ENCODE assay signal across 8 cellular contexts in the genomic region with DNA sequence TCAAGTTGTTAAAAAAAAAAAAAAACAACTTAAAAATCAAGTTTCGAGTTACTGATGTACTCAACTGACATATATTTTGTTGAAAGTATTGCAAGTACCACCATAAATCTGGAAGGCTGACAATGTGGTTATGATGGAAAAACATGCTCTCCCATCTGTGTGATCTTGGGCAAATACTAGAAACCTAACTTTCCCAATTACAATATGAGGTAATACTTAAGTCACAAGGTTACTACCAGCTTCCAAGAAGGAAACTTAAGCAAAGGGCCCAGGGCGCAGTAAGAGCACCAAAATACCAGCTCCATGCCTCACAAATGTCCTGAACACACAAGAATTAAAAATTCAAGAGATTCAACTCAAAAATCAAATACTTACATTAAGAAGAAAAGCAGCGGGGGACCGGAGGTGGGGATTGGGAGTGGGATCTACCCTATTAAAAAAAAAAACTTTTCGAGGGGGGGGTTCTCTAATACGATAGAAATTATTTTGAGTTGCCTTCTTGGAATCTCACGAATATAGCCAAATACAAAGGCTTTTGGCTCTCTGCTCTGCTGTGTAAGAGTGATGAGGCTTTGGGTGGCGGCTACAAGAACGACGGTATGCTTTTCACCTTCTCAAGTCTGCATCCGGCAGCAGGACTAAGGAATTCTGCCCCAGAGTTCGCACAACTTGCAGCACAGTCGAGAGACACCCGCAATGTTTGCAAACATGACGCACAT. TPM values are rescaled to one million over a fixed set of nuclear protein-coding genes. Genes with fewer than 3 reads are reported as not detected.
DNase-seq lines count a peak whose midpoint lies in the region; ATAC-seq and TF ChIP-seq lines count a peak whose summit lies in the region.

No MANE protein-coding gene starts in this region.

- H3K4me3 ChIP-seq in NB4 (ENCODE audit: low read depth, low read length): peak overlapping the region; percentile 77
- peak overlapping the region; percentile 62 to 66 for H3K4me3 ChIP-seq in neutrophil (ENCODE audit: low read depth in 1 of 2, low read length in 1 of 2)

- H3K27ac ChIP-seq in foreskin keratinocyte: peak overlapping the region; percentile 79
- H3K27ac ChIP-seq in neutrophil: no peak overlapping the region

- no peaks in the 10 kb centered on the region for H3K9me3 Mint-ChIP-seq in activated CD8-positive, alpha-beta memory T cell treated with anti-CD3 and anti-CD28 coated beads, Interleukin-2, amount 10 ng/mL, durations not matched to agents 7 days and 5 days (ENCODE audit: low read depth)
- H3K9me3 Mint-ChIP-seq in stimulated activated naive B cell treated with anti-CD40 and anti-IgM and Interleukin-4, amounts not matched to agents 10 μg/mL and 1 μg/mL and 100 μg/mL, for 72 hours: no peaks in the 10 kb centered on the region

- H3K27me3 Mint-ChIP-seq in activated CD8-positive, alpha-beta memory T cell treated with anti-CD3 and anti-CD28 coated beads, Interleukin-2, amount 10 ng/mL, durations not matched to agents 7 days and 5 days: no peaks in the 10 kb centered on the region
- no peaks in the 10 kb centered on the region for H3K27me3 Mint-ChIP-seq in stimulated activated naive B cell treated with anti-CD40 and anti-IgM and Interleukin-4, amounts not matched to agents 10 μg/mL and 1 μg/mL and 100 μg/mL, for 72 hours

- TF ChIP-seq POLR2A in NB4 (IDR thresholded peaks at IDR 0.05; ENCODE audit: extremely low read depth, insufficient read length): no peak

- H3K9me3 ChIP-seq in neutrophil: no peaks in the 10 kb centered on the region

- no peaks in the 10 kb centered on the region for H3K36me3 ChIP-seq in neutrophil

- peaks cover 11% of the 10 kb centered on the region for H3K36me3 Mint-ChIP-seq in activated CD8-positive, alpha-beta memory T cell treated with anti-CD3 and anti-CD28 coated beads, Interleukin-2, amount 10 ng/mL, durations not matched to agents 7 days and 5 days
- peaks cover 12 to 15% of the 10 kb centered on the region in 2 donors for H3K36me3 Mint-ChIP-seq in stimulated activated naive B cell treated with anti-CD40 and anti-IgM and Interleukin-4, amounts not matched to agents 10 μg/mL and 1 μg/mL and 100 μg/mL, for 72 hours

- no peak overlapping the region for H3K4me3 Mint-ChIP-seq in activated CD8-positive, alpha-beta memory T cell treated with anti-CD3 and anti-CD28 coated beads, Interleukin-2, amount 10 ng/mL, durations not matched to agents 7 days and 5 days
- no peak overlapping the region for H3K4me3 Mint-ChIP-seq in stimulated activated naive B cell treated with anti-CD40 and anti-IgM and Interleukin-4, amounts not matched to agents 10 μg/mL and 1 μg/mL and 100 μg/mL, for 72 hours

- H3K27me3 ChIP-seq in foreskin keratinocyte (no peaks in the 10 kb centered on the region), neutrophil (peaks cover 34% of the 10 kb centered on the region)

- TF ChIP-seq CTCF in NB4 (IDR thresholded peaks at IDR 0.05; ENCODE audit: low read depth, low read length): no peak
- TF ChIP-seq CTCF in foreskin keratinocyte (conservative IDR thresholded peaks at IDR 0.05): no peak
- no peak for TF ChIP-seq CTCF in neutrophil (IDR thresholded peaks at IDR 0.05)

- CTCF ChIA-PET in activated CD8-positive, alpha-beta memory T cell treated with anti-CD3 and anti-CD28 coated beads, Interleukin-2, amount 10 ng/mL, durations not matched to agents 7 days and 5 days (lab: Charles Lee): interaction anchor here (1.2 to 1.3 kb wide), 3 partner anchors 59 to 193 kb away, joined by 5 to 8 read pairs (median 5); no protein-coding TSS in a partner anchor

- H3K4me1 ChIP-seq in foreskin keratinocyte: peaks cover 28% of the 10 kb centered on the region
- peaks cover 14 to 21% of the 10 kb centered on the region in 2 experiments for H3K4me1 ChIP-seq in neutrophil (ENCODE audit: control insufficient read depth in 1 of 2, insufficient read depth in 1 of 2, low read depth in 1 of 2, low read length in 1 of 2)

- peaks cover 12% of the 10 kb centered on the region for H3K4me1 Mint-ChIP-seq in activated CD8-positive, alpha-beta memory T cell treated with anti-CD3 and anti-CD28 coated beads, Interleukin-2, amount 10 ng/mL, durations not matched to agents 7 days and 5 days
- peaks cover 10 to 18% of the 10 kb centered on the region in 2 donors for H3K4me1 Mint-ChIP-seq in stimulated activated naive B cell treated with anti-CD40 and anti-IgM and Interleukin-4, amounts not matched to agents 10 μg/mL and 1 μg/mL and 100 μg/mL, for 72 hours

- peak overlapping the region; percentile 58 for H3K27ac Mint-ChIP-seq in activated CD8-positive, alpha-beta memory T cell treated with anti-CD3 and anti-CD28 coated beads, Interleukin-2, amount 10 ng/mL, durations not matched to agents 7 days and 5 days
- H3K27ac Mint-ChIP-seq in stimulated activated naive B cell treated with anti-CD40 and anti-IgM and Interleukin-4, amounts not matched to agents 10 μg/mL and 1 μg/mL and 100 μg/mL, for 72 hours: no peak overlapping the region

- no peak for DNase-seq in activated CD8-positive, alpha-beta memory T cell treated with anti-CD3 and anti-CD28 coated beads, Interleukin-2, amount 10 ng/mL, durations not matched to agents 7 days and 5 days
- no peak for DNase-seq in activated CD8-positive, alpha-beta memory T cell treated with anti-CD3 and anti-CD28 coated beads, Interleukin-2, amount 50 U/mL, for 48 hours
- peak; percentile 55 for DNase-seq in NB4 (ENCODE audit: low read depth)
- peak; percentile 40 for DNase-seq in activated T-cell treated with anti-CD3 and anti-CD28 coated beads, Interleukin-2, amount 50 U/mL, for 1 hour
- DNase-seq in foreskin keratinocyte: peak; percentile 38 to 61
- DNase-seq in stimulated activated naive B cell treated with anti-CD40 and anti-IgM and Interleukin-4, amounts not matched to agents 10 μg/mL and 1 μg/mL and 100 μg/mL, for 72 hours: no peak

- ATAC-seq in activated CD8-positive, alpha-beta memory T cell treated with anti-CD3 and anti-CD28 coated beads, Interleukin-2, amount 10 ng/mL, durations not matched to agents 7 days and 5 days: peak; percentile 17
- peak; percentile 37 for ATAC-seq in foreskin keratinocyte
- no peak for ATAC-seq in stimulated activated naive B cell treated with anti-CD40 and anti-IgM and Interleukin-4, amounts not matched to agents 10 μg/mL and 1 μg/mL and 100 μg/mL, for 72 hours (replicated peaks)
- ATAC-seq in HG03565 (IDR thresholded peaks at IDR 0.05; ENCODE audit: unreplicated experiment): no peak

RNA-seq across cellular contexts. Expression of gene SAV1, which starts 1.2 kb away (rescaled TPM):
- 1 to 10 TPM; 4.4 to 5.8 TPM for total RNA-seq in activated CD8-positive, alpha-beta memory T cell treated with anti-CD3 and anti-CD28 coated beads, Interleukin-2, amount 10 ng/mL, durations not matched to agents 7 days and 5 days
- total RNA-seq in foreskin keratinocyte: 32.7 and 37.3 TPM in 2 replicates
- polyA plus RNA-seq in foreskin keratinocyte: 15.1 and 19.2 TPM in 2 replicates

Comparison
In these comparisons a context has a peak if more than half of its experiments do, and no peak if none do; other contexts are left out.
1. ATAC-seq: peak in activated CD8-positive, alpha-beta memory T cell treated with anti-CD3 and anti-CD28 coated beads, Interleukin-2, amount 10 ng/mL, durations not matched to agents 7 days and 5 days (single experiment) and foreskin keratinocyte (single experiment); none in stimulated activated naive B cell treated with anti-CD40 and anti-IgM and Interleukin-4, amounts not matched to agents 10 μg/mL and 1 μg/mL and 100 μg/mL, for 72 hours (0 of 2) and HG03565 (single experiment).
2. DNase-seq: peak in NB4 (single experiment), activated T-cell treated with anti-CD3 and anti-CD28 coated beads, Interleukin-2, amount 50 U/mL, for 1 hour (single experiment) and foreskin keratinocyte (2 of 2); none in activated CD8-positive, alpha-beta memory T cell treated with anti-CD3 and anti-CD28 coated beads, Interleukin-2, amount 10 ng/mL, durations not matched to agents 7 days and 5 days (single experiment), activated CD8-positive, alpha-beta memory T cell treated with anti-CD3 and anti-CD28 coated beads, Interleukin-2, amount 50 U/mL, for 48 hours (single experiment) and stimulated activated naive B cell treated with anti-CD40 and anti-IgM and Interleukin-4, amounts not matched to agents 10 μg/mL and 1 μg/mL and 100 μg/mL, for 72 hours (single experiment).